In genomic region chr7:29289156-29290021, GRCh38 we compare ENCODE assay signal across 8 cellular contexts.
DNase-seq lines count a peak whose midpoint lies in the region; ATAC-seq and TF ChIP-seq lines count a peak whose summit lies in the region.

No MANE protein-coding gene starts in this region.

- no peak for TF ChIP-seq CTCF in GM13977 (IDR thresholded peaks at IDR 0.05; ENCODE audit: extremely low read depth, insufficient read depth, missing control alignments)
- TF ChIP-seq CTCF in HEK293 (tag by site-specific recombination; IDR thresholded peaks at IDR 0.05): no peak
- no peak for TF ChIP-seq CTCF in progenitor cell of endocrine pancreas (IDR thresholded peaks at IDR 0.05; ENCODE audit: unreplicated experiment)

- POLR2A ChIA-PET in HEK293 (lab: Yijun Ruan, JAX): no interaction called here

- H3K4me3 ChIP-seq in HEK293 (ENCODE audit: low read depth, low read length): no peak overlapping the region

- peak overlapping the region; percentile 67 for H3K27ac Mint-ChIP-seq in stimulated activated memory B cell treated with anti-CD40 and anti-IgM and Interleukin-4, amounts not matched to agents 10 μg/mL and 1 μg/mL and 100 μg/mL, for 72 hours
- H3K27ac Mint-ChIP-seq in activated naive CD8-positive, alpha-beta T cell treated with anti-CD3 and anti-CD28 coated beads, Interleukin-2, amount 50 U/mL, for 24 hours: no peak overlapping the region
- no peak overlapping the region for H3K27ac Mint-ChIP-seq in progenitor cell of endocrine pancreas

- peaks cover 42% of the 10 kb centered on the region for H3K4me1 Mint-ChIP-seq in stimulated activated memory B cell treated with anti-CD40 and anti-IgM and Interleukin-4, amounts not matched to agents 10 μg/mL and 1 μg/mL and 100 μg/mL, for 72 hours
- H3K4me1 Mint-ChIP-seq in activated naive CD8-positive, alpha-beta T cell treated with anti-CD3 and anti-CD28 coated beads, Interleukin-2, amount 50 U/mL, for 24 hours: peaks cover 33% of the 10 kb centered on the region
- peaks cover 38% of the 10 kb centered on the region for H3K4me1 Mint-ChIP-seq in progenitor cell of endocrine pancreas (ENCODE audit: low read depth)

- in situ Hi-C loops in GM13977 (cut with MboI; ENCODE audit: low pct_unique_long_range_greater_than_20kb, low sequenced_read_pairs, unreplicated experiment): no loop called here

- no peaks in the 10 kb centered on the region for H3K9me3 ChIP-seq in HEK293 (ENCODE audit: control insufficient read depth, insufficient read depth, low read depth, low read length)

- H3K4me1 ChIP-seq in HEK293 (ENCODE audit: control insufficient read depth, insufficient read depth, low read length): peaks cover 9% of the 10 kb centered on the region

- peak; percentile 23 for DNase-seq in GM13977 (ENCODE audit: low spot score)
- DNase-seq in NCI-H146 treated with DMSO at 0.1 percent for 48 hours (lab: John Stamatoyannopoulos, UW; ENCODE audit: unreplicated experiment): peak; percentile 53
- DNase-seq in cerebellum (ENCODE audit: low spot score): peak; percentile 87
- DNase-seq in HK-2 (ENCODE audit: unreplicated experiment): no peak
- no peak for DNase-seq in activated naive CD8-positive, alpha-beta T cell treated with anti-CD3 and anti-CD28 coated beads, Interleukin-2, amount 50 U/mL, for 24 hours
- DNase-seq in progenitor cell of endocrine pancreas (ENCODE audit: low spot score, unreplicated experiment): no peak

- no peaks in the 10 kb centered on the region for H3K36me3 Mint-ChIP-seq in stimulated activated memory B cell treated with anti-CD40 and anti-IgM and Interleukin-4, amounts not matched to agents 10 μg/mL and 1 μg/mL and 100 μg/mL, for 72 hours
- no peaks in the 10 kb centered on the region for H3K36me3 Mint-ChIP-seq in activated naive CD8-positive, alpha-beta T cell treated with anti-CD3 and anti-CD28 coated beads, Interleukin-2, amount 50 U/mL, for 24 hours (ENCODE audit: low read depth)
- no peaks in the 10 kb centered on the region for H3K36me3 Mint-ChIP-seq in progenitor cell of endocrine pancreas (ENCODE audit: insufficient read depth)

- ATAC-seq in stimulated activated memory B cell treated with anti-CD40 and anti-IgM and Interleukin-4, amounts not matched to agents 10 μg/mL and 1 μg/mL and 100 μg/mL, for 72 hours: peak; percentile 88
- ATAC-seq in activated naive CD8-positive, alpha-beta T cell treated with anti-CD3 and anti-CD28 coated beads, Interleukin-2, amount 50 U/mL, for 24 hours: no peak

- peaks cover 14% of the 10 kb centered on the region for H3K27me3 Mint-ChIP-seq in stimulated activated memory B cell treated with anti-CD40 and anti-IgM and Interleukin-4, amounts not matched to agents 10 μg/mL and 1 μg/mL and 100 μg/mL, for 72 hours
- peaks cover 6% of the 10 kb centered on the region for H3K27me3 Mint-ChIP-seq in activated naive CD8-positive, alpha-beta T cell treated with anti-CD3 and anti-CD28 coated beads, Interleukin-2, amount 50 U/mL, for 24 hours
- no peaks in the 10 kb centered on the region for H3K27me3 Mint-ChIP-seq in progenitor cell of endocrine pancreas

- H3K36me3 ChIP-seq in HEK293 (ENCODE audit: control insufficient read depth in 2 of 2, insufficient read depth in 1 of 2, low read length in 2 of 2): no peaks in the 10 kb centered on the region

- CTCF ChIA-PET in HEK293 (lab: Yijun Ruan, JAX): interaction anchor here (1.7 kb wide), 1 partner anchor 99 kb away, joined by 6 read pairs; no protein-coding TSS in a partner anchor

- H3K9me3 Mint-ChIP-seq in stimulated activated memory B cell treated with anti-CD40 and anti-IgM and Interleukin-4, amounts not matched to agents 10 μg/mL and 1 μg/mL and 100 μg/mL, for 72 hours: no peaks in the 10 kb centered on the region
- no peaks in the 10 kb centered on the region for H3K9me3 Mint-ChIP-seq in activated naive CD8-positive, alpha-beta T cell treated with anti-CD3 and anti-CD28 coated beads, Interleukin-2, amount 50 U/mL, for 24 hours
- H3K9me3 Mint-ChIP-seq in progenitor cell of endocrine pancreas (ENCODE audit: low read depth): no peaks in the 10 kb centered on the region

- H3K27ac ChIP-seq in HEK293 (ENCODE audit: extremely low read depth, low read depth, low read length): no peak overlapping the region

- peak overlapping the region; percentile 66 for H3K4me3 Mint-ChIP-seq in stimulated activated memory B cell treated with anti-CD40 and anti-IgM and Interleukin-4, amounts not matched to agents 10 μg/mL and 1 μg/mL and 100 μg/mL, for 72 hours
- no peak overlapping the region for H3K4me3 Mint-ChIP-seq in activated naive CD8-positive, alpha-beta T cell treated with anti-CD3 and anti-CD28 coated beads, Interleukin-2, amount 50 U/mL, for 24 hours
- H3K4me3 Mint-ChIP-seq in progenitor cell of endocrine pancreas (ENCODE audit: low read depth): no peak overlapping the region

TF ChIP-seq in HEK293, 187 proteins besides CTCF, POLR2A, EP300 and RAD21:
- TF ChIP-seq ZFP3 (tag by site-specific recombination; IDR thresholded peaks at IDR 0.05; ENCODE audit: low read depth): no peak
- TF ChIP-seq ZNF391 (tag by site-specific recombination; IDR thresholded peaks at IDR 0.05; ENCODE audit: borderline replicate concordance, low read depth): no peak
- TF ChIP-seq ZBTB6 (tag by site-specific recombination; IDR thresholded peaks at IDR 0.05): no peak
- peak; percentile 66 for TF ChIP-seq SCRT2 (tag by site-specific recombination; IDR thresholded peaks at IDR 0.05)

Comparison
In these comparisons a context has a peak if more than half of its experiments do, and no peak if none do; other contexts are left out.
1. DNase-seq: peak in GM13977 (single experiment), NCI-H146 treated with DMSO at 0.1 percent for 48 hours (single experiment) and cerebellum (single experiment); none in HK-2 (single experiment), activated naive CD8-positive, alpha-beta T cell treated with anti-CD3 and anti-CD28 coated beads, Interleukin-2, amount 50 U/mL, for 24 hours (single experiment) and progenitor cell of endocrine pancreas (single experiment).